Comparison of ENCODE assay signal across 17 cellular contexts in genomic region chr2:141899740-141900139, GRCh38.
"Had no signal": no experiment of that assay in that cellular context is flagged by ENCODE, and none has a peak within 500 bp of the region (broad histone marks: within the 10 kb centered on the region; RNA-seq: fewer than 3 reads in every experiment).

No MANE protein-coding gene starts in this region.

- DNase-seq: activated CD4-positive, alpha-beta T cell treated with anti-CD3 and anti-CD28 coated beads, Interleukin-2, amount 10 ng/mL, durations not matched to agents 24 days and 14 days; activated CD8-positive, alpha-beta T cell treated with anti-CD3 and anti-CD28 coated beads for 36 hours; activated naive CD4-positive, alpha-beta T cell treated with anti-CD3 and anti-CD28 coated beads for 36 hours; activated T-cell treated with anti-CD3 and anti-CD28 coated beads, Interleukin-2, amount 50 U/mL, for 1 hour; anterior cingulate cortex; erythroblast; kidney; left ventricle myocardium inferior; mammary epithelial cell; right cardiac atrium; stimulated activated naive CD8-positive, alpha-beta T cell treated with anti-CD3 and anti-CD28 coated beads, Interleukin-15, Interleukin-2, amounts not matched to agents 100 U/mL and 50 U/mL, for 24 hours; tibial artery had no signal

- H3K4me3 Mint-ChIP-seq: activated CD4-positive, alpha-beta T cell treated with anti-CD3 and anti-CD28 coated beads, Interleukin-2, amount 10 ng/mL, durations not matched to agents 24 days and 14 days; activated CD8-positive, alpha-beta T cell treated with anti-CD3 and anti-CD28 coated beads for 36 hours; activated naive CD4-positive, alpha-beta T cell treated with anti-CD3 and anti-CD28 coated beads for 36 hours; activated T-helper 17 cell treated with anti-CD3 and anti-CD28 coated beads, Interleukin-2, amount 50 U/mL, for 72 hours; brain; neural progenitor cell had no signal

- H3K27me3 Mint-ChIP-seq: activated CD4-positive, alpha-beta T cell treated with anti-CD3 and anti-CD28 coated beads, Interleukin-2, amount 10 ng/mL, durations not matched to agents 24 days and 14 days; activated CD8-positive, alpha-beta T cell treated with anti-CD3 and anti-CD28 coated beads for 36 hours; activated T-helper 17 cell treated with anti-CD3 and anti-CD28 coated beads, Interleukin-2, amount 50 U/mL, for 72 hours; brain had no signal

- H3K4me3 ChIP-seq: coronary artery, left ventricle myocardium inferior, neural progenitor cell, prostate gland, tibial artery had no signal

- H3K4me1 Mint-ChIP-seq: activated CD4-positive, alpha-beta T cell treated with anti-CD3 and anti-CD28 coated beads, Interleukin-2, amount 10 ng/mL, durations not matched to agents 24 days and 14 days; activated T-helper 17 cell treated with anti-CD3 and anti-CD28 coated beads, Interleukin-2, amount 50 U/mL, for 72 hours; neural progenitor cell had no signal

- H3K36me3 Mint-ChIP-seq: brain, neural progenitor cell had no signal

- ATAC-seq: activated CD8-positive, alpha-beta T cell treated with anti-CD3 and anti-CD28 coated beads for 36 hours; activated T-helper 17 cell treated with anti-CD3 and anti-CD28 coated beads, Interleukin-2, amount 50 U/mL, for 72 hours; right cardiac atrium; stimulated activated naive CD8-positive, alpha-beta T cell treated with anti-CD3 and anti-CD28 coated beads, Interleukin-15, Interleukin-2, amounts not matched to agents 100 U/mL and 50 U/mL, for 24 hours had no signal

- H3K27ac Mint-ChIP-seq: activated CD4-positive, alpha-beta T cell treated with anti-CD3 and anti-CD28 coated beads, Interleukin-2, amount 10 ng/mL, durations not matched to agents 24 days and 14 days; activated CD8-positive, alpha-beta T cell treated with anti-CD3 and anti-CD28 coated beads for 36 hours; activated naive CD4-positive, alpha-beta T cell treated with anti-CD3 and anti-CD28 coated beads for 36 hours; activated T-helper 17 cell treated with anti-CD3 and anti-CD28 coated beads, Interleukin-2, amount 50 U/mL, for 72 hours; brain; neural progenitor cell had no signal

- H3K9me3 Mint-ChIP-seq: activated CD4-positive, alpha-beta T cell treated with anti-CD3 and anti-CD28 coated beads, Interleukin-2, amount 10 ng/mL, durations not matched to agents 24 days and 14 days; brain; neural progenitor cell had no signal
